In the genomic region with DNA sequence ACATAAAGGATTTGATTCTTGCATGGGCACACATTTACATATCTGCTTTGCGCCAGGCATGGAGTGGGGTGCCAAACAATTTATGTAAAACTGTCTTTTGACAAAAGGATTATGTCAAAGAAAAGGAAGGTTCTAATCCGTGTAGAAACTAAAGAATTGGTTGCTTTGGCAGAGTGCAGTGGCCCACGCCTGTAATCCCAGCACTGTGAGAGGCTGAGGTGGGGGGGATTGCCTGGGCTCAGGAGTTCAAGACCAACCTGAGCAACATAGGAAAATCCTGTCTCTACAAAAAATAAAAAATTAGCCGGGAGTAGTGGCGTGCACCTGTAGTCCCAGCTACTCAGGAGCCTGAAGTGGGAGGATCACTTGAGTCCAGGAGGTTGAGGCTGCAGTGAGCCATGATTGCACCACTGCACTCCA, we compare ENCODE assay signal across 8 cellular contexts. TPM values are rescaled to one million over a fixed set of nuclear protein-coding genes. Genes with fewer than 3 reads are reported as not detected.
DNase-seq lines count a peak whose midpoint lies in the region; ATAC-seq and TF ChIP-seq lines count a peak whose summit lies in the region.

No MANE protein-coding gene starts in this region.

- intact Hi-C loops in CD14-positive monocyte (cut with micrococcal nuclease) = no loop called here

- peaks cover 26 to 31% of the 10 kb centered on the region in 2 donors for H3K4me1 ChIP-seq in duodenal mucosa (ENCODE audit: control insufficient read depth in 1 of 2, insufficient read depth in 2 of 2, low read length in 2 of 2)

- H3K9me3 ChIP-seq in MG63 = no peaks in the 10 kb centered on the region
- no peaks in the 10 kb centered on the region for H3K9me3 ChIP-seq in duodenal mucosa (ENCODE audit: control insufficient read depth in 1 of 2, low read length in 2 of 2)

- peak overlapping the region; percentile 74 for H3K4me3 ChIP-seq in MG63
- peak overlapping the region; percentile 84 to 92 for H3K4me3 ChIP-seq in duodenal mucosa (ENCODE audit: low read depth in 1 of 2, low read length in 2 of 2)

- DNase-seq in CD14-positive monocyte (ENCODE audit: low spot score) = no peak
- DNase-seq in MG63 = no peak
- no peak for DNase-seq in nephron progenitor cell
- no peak for DNase-seq in effector CD8-positive, alpha-beta T cell (lab: John Stamatoyannopoulos, UW)
- no peak for DNase-seq in kidney glomerular epithelial cell (lab: John Stamatoyannopoulos, UW)

- H3K27me3 ChIP-seq in MG63 (no peaks in the 10 kb centered on the region), duodenal mucosa (ENCODE audit: control insufficient read depth in 1 of 2, insufficient read depth in 2 of 2, low read length in 2 of 2) (no peaks in the 10 kb centered on the region)

- no peak overlapping the region for H3K27ac Mint-ChIP-seq in CD14-positive monocyte
- H3K27ac Mint-ChIP-seq in nephron progenitor cell = no peak overlapping the region

- ATAC-seq in GM21367 (IDR thresholded peaks at IDR 0.05; ENCODE audit: unreplicated experiment) = no peak
- ATAC-seq in HG03469 (IDR thresholded peaks at IDR 0.05; ENCODE audit: unreplicated experiment) = no peak

- H3K27ac ChIP-seq in duodenal mucosa (ENCODE audit: low read depth, low read length) = no peak overlapping the region

- H3K36me3 ChIP-seq in MG63 (peaks cover 21% of the 10 kb centered on the region), duodenal mucosa (ENCODE audit: control insufficient read depth in 1 of 2, insufficient read depth in 2 of 2, low read length in 2 of 2) (peaks cover 0 to 25% of the 10 kb centered on the region in 2 donors)

- H3K4me3 Mint-ChIP-seq in CD14-positive monocyte = peak overlapping the region; percentile 91 to 97
- H3K4me3 Mint-ChIP-seq in nephron progenitor cell = peak overlapping the region; percentile 98

- H3K9me3 Mint-ChIP-seq in CD14-positive monocyte (no peaks in the 10 kb centered on the region), nephron progenitor cell (no peaks in the 10 kb centered on the region)

- peaks cover 26% of the 10 kb centered on the region for H3K4me1 Mint-ChIP-seq in CD14-positive monocyte
- peaks cover 24% of the 10 kb centered on the region for H3K4me1 Mint-ChIP-seq in nephron progenitor cell

- H3K36me3 Mint-ChIP-seq in CD14-positive monocyte (peaks cover 18 to 22% of the 10 kb centered on the region in 2 donors), nephron progenitor cell (ENCODE audit: low read depth) (peaks cover 21% of the 10 kb centered on the region)

- TF ChIP-seq CTCF in CD14-positive monocyte (IDR thresholded peaks at IDR 0.05) = no peak
- TF ChIP-seq CTCF in nephron progenitor cell (IDR thresholded peaks at IDR 0.05) = no peak

- H3K9ac ChIP-seq in duodenal mucosa (ENCODE audit: low read depth in 1 of 2, low read length in 2 of 2) = peak overlapping the region; percentile 93 to 96

- H3K27me3 Mint-ChIP-seq in CD14-positive monocyte (ENCODE audit: low read depth in 3 of 3) = peaks cover 0 to 6% (median 0%) of the 10 kb centered on the region in 3 donors
- no peaks in the 10 kb centered on the region for H3K27me3 Mint-ChIP-seq in nephron progenitor cell (ENCODE audit: low read depth, poor library complexity)

RNA-seq across cellular contexts. Expression of a gene that starts 1.1 kb away (rescaled TPM):
- polyA plus RNA-seq in CD14-positive monocyte = 10 to 100 TPM; 15.5 to 17.8 TPM
- total RNA-seq in MG63 (2014; rRNA removed; shearing (Covaris generic); ENCODE audit: low replicate concordance) = 18.9 and 33.2 TPM in 2 replicates

RNA-seq across cellular contexts. Expression of a gene that starts 46.1 kb away (rescaled TPM):
- under 1 TPM; 0.56 to 0.70 TPM for polyA plus RNA-seq in CD14-positive monocyte
- 3.7 and 21.6 TPM in 2 replicates for total RNA-seq in MG63 (2014; rRNA removed; shearing (Covaris generic); ENCODE audit: low replicate concordance)

RNA-seq across cellular contexts. Expression of a gene that starts 47.1 kb away (rescaled TPM):
- 100 to 1,000 TPM in 1 of 2 donors, 10 to 100 TPM in 1; 84.4 to 102 TPM for polyA plus RNA-seq in CD14-positive monocyte
- total RNA-seq in MG63 (2014; rRNA removed; shearing (Covaris generic); ENCODE audit: low replicate concordance) = 80.2 and 89.2 TPM in 2 replicates
